ENCODE assay signal across 1 cellular context in the genomic region with DNA sequence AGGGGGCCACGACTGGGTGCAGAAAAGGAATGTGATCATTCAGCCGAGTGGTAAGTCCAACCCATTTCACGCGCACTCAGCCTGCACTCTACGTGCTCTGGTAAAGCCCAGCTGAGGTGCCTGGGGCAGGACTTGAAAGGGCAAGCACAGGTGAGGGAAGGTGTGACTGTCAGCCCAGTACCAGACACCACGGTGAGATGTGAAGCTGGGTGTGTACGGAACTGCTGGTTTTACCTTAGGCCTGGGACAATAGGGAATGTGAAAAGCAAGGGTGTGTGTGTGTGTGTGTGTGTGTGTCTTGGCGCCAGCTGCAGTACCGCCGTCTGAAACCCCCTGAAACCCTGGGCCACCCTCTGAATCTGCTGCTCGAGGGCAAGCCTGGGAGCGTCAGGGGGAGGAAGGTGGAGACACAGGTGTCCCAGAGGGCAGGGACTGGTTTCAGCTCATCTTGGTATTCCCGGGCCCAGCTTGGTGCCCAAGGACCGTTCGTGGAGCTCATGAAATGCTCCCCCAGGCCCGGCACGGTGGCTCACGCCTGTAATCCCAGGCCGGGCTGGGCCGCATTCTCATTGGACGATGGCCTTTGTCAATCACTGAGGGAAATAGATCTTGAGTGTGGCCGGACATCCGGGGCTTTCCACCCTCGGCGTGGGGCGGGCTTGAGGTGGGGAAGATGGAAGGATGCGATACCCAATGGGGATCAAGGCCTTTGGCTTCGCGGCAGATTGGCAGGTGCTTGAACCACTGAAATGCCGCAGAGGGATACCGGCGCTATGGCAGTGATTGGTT.
TF ChIP-seq lines count a peak whose summit lies in the region.

No MANE protein-coding gene starts in this region.

TF ChIP-seq in GM12878, 131 proteins besides CTCF, POLR2A, EP300 and RAD21 (continued from another document and continues in another):
- TF ChIP-seq, protein P1, sequence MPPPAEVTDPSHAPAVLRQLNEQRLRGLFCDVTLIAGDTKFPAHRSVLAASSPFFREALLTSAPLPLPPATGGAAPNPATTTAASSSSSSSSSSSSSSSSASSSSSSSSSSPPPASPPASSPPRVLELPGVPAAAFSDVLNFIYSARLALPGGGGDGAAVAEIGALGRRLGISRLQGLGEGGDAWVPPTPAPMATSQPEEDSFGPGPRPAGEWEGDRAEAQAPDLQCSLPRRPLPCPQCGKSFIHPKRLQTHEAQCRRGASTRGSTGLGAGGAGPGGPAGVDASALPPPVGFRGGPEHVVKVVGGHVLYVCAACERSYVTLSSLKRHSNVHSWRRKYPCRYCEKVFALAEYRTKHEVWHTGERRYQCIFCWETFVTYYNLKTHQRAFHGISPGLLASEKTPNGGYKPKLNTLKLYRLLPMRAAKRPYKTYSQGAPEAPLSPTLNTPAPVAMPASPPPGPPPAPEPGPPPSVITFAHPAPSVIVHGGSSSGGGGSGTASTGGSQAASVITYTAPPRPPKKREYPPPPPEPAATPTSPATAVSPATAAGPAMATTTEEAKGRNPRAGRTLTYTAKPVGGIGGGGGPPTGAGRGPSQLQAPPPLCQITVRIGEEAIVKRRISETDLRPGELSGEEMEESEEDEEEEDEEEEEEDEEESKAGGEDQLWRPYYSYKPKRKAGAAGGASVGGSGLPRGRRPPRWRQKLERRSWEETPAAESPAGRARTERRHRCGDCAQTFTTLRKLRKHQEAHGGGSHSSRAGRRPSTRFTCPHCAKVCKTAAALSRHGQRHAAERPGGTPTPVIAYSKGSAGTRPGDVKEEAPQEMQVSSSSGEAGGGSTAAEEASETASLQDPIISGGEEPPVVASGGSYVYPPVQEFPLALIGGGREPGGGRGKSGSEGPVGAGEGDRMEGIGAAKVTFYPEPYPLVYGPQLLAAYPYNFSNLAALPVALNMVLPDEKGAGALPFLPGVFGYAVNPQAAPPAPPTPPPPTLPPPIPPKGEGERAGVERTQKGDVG (CRISPR knock-in tag; IDR thresholded peaks at IDR 0.05), result no peak
- no peak for TF ChIP-seq CBX5 (IDR thresholded peaks at IDR 0.05; ENCODE audit: low read depth)
- TF ChIP-seq, protein P2, sequence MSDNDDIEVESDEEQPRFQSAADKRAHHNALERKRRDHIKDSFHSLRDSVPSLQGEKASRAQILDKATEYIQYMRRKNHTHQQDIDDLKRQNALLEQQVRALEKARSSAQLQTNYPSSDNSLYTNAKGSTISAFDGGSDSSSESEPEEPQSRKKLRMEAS (IDR thresholded peaks at IDR 0.05; ENCODE audit: low read depth, low read length), result no peak
- no peak for TF ChIP-seq YY1 (IDR thresholded peaks at IDR 0.05; ENCODE audit: low read depth, low read length)
- TF ChIP-seq SREBF2 (IDR thresholded peaks at IDR 0.05; ENCODE audit: low read length), result no peak
- TF ChIP-seq, protein P3, sequence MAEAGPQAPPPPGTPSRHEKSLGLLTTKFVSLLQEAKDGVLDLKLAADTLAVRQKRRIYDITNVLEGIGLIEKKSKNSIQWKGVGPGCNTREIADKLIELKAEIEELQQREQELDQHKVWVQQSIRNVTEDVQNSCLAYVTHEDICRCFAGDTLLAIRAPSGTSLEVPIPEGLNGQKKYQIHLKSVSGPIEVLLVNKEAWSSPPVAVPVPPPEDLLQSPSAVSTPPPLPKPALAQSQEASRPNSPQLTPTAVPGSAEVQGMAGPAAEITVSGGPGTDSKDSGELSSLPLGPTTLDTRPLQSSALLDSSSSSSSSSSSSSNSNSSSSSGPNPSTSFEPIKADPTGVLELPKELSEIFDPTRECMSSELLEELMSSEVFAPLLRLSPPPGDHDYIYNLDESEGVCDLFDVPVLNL (IDR thresholded peaks at IDR 0.05; ENCODE audit: low read depth, low read length), result no peak
- TF ChIP-seq POLR2AphosphoS5 (IDR thresholded peaks at IDR 0.05; ENCODE audit: low read length), result no peak
- TF ChIP-seq JUND (IDR thresholded peaks at IDR 0.05; ENCODE audit: low read depth, low read length), result no peak
- TF ChIP-seq HDAC6 (IDR thresholded peaks at IDR 0.05; ENCODE audit: unreplicated experiment), result no peak
- TF ChIP-seq, protein P4, sequence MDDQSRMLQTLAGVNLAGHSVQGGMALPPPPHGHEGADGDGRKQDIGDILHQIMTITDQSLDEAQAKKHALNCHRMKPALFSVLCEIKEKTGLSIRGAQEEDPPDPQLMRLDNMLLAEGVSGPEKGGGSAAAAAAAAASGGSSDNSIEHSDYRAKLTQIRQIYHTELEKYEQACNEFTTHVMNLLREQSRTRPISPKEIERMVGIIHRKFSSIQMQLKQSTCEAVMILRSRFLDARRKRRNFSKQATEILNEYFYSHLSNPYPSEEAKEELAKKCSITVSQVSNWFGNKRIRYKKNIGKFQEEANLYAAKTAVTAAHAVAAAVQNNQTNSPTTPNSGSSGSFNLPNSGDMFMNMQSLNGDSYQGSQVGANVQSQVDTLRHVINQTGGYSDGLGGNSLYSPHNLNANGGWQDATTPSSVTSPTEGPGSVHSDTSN (IDR thresholded peaks at IDR 0.05; ENCODE audit: insufficient replicate concordance, low read depth, low read length), result peak; percentile 100
- no peak for TF ChIP-seq PAX8 (IDR thresholded peaks at IDR 0.05)
- TF ChIP-seq RELA (IDR thresholded peaks at IDR 0.05; ENCODE audit: borderline replicate concordance, partially characterized antibody), result no peak
- TF ChIP-seq STAT1 (conservative IDR thresholded peaks at IDR 0.05), result no peak
- TF ChIP-seq, protein P5, sequence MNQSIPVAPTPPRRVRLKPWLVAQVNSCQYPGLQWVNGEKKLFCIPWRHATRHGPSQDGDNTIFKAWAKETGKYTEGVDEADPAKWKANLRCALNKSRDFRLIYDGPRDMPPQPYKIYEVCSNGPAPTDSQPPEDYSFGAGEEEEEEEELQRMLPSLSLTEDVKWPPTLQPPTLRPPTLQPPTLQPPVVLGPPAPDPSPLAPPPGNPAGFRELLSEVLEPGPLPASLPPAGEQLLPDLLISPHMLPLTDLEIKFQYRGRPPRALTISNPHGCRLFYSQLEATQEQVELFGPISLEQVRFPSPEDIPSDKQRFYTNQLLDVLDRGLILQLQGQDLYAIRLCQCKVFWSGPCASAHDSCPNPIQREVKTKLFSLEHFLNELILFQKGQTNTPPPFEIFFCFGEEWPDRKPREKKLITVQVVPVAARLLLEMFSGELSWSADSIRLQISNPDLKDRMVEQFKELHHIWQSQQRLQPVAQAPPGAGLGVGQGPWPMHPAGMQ (IDR thresholded peaks at IDR 0.05; ENCODE audit: borderline replicate concordance), result no peak
- TF ChIP-seq ZNF274 (IDR thresholded peaks at IDR 0.05; ENCODE audit: insufficient read depth, insufficient read length), result no peak
- TF ChIP-seq FOXM1 (IDR thresholded peaks at IDR 0.05; ENCODE audit: low read depth, low read length), result no peak
- TF ChIP-seq, protein P6, sequence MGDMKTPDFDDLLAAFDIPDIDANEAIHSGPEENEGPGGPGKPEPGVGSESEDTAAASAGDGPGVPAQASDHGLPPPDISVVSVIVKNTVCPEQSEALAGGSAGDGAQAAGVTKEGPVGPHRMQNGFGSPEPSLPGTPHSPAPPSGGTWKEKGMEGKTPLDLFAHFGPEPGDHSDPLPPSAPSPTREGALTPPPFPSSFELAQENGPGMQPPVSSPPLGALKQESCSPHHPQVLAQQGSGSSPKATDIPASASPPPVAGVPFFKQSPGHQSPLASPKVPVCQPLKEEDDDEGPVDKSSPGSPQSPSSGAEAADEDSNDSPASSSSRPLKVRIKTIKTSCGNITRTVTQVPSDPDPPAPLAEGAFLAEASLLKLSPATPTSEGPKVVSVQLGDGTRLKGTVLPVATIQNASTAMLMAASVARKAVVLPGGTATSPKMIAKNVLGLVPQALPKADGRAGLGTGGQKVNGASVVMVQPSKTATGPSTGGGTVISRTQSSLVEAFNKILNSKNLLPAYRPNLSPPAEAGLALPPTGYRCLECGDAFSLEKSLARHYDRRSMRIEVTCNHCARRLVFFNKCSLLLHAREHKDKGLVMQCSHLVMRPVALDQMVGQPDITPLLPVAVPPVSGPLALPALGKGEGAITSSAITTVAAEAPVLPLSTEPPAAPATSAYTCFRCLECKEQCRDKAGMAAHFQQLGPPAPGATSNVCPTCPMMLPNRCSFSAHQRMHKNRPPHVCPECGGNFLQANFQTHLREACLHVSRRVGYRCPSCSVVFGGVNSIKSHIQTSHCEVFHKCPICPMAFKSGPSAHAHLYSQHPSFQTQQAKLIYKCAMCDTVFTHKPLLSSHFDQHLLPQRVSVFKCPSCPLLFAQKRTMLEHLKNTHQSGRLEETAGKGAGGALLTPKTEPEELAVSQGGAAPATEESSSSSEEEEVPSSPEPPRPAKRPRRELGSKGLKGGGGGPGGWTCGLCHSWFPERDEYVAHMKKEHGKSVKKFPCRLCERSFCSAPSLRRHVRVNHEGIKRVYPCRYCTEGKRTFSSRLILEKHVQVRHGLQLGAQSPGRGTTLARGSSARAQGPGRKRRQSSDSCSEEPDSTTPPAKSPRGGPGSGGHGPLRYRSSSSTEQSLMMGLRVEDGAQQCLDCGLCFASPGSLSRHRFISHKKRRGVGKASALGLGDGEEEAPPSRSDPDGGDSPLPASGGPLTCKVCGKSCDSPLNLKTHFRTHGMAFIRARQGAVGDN (IDR thresholded peaks at IDR 0.05), result no peak; the same call in 1 of the 2 replicates
- TF ChIP-seq CHD2 (IDR thresholded peaks at IDR 0.05; ENCODE audit: borderline replicate concordance, low read depth, low read length), result peak; percentile 98
- TF ChIP-seq TCF12 (IDR thresholded peaks at IDR 0.05; ENCODE audit: low read depth, low read length), result no peak
- TF ChIP-seq, protein P7, sequence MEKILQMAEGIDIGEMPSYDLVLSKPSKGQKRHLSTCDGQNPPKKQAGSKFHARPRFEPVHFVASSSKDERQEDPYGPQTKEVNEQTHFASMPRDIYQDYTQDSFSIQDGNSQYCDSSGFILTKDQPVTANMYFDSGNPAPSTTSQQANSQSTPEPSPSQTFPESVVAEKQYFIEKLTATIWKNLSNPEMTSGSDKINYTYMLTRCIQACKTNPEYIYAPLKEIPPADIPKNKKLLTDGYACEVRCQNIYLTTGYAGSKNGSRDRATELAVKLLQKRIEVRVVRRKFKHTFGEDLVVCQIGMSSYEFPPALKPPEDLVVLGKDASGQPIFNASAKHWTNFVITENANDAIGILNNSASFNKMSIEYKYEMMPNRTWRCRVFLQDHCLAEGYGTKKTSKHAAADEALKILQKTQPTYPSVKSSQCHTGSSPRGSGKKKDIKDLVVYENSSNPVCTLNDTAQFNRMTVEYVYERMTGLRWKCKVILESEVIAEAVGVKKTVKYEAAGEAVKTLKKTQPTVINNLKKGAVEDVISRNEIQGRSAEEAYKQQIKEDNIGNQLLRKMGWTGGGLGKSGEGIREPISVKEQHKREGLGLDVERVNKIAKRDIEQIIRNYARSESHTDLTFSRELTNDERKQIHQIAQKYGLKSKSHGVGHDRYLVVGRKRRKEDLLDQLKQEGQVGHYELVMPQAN (conservative IDR thresholded peaks at IDR 0.05), result no peak
- TF ChIP-seq TCF3 (IDR thresholded peaks at IDR 0.05; ENCODE audit: borderline replicate concordance, insufficient read depth, low read depth, low read length), result no peak
- no peak for TF ChIP-seq ESRRA (IDR thresholded peaks at IDR 0.05; ENCODE audit: low read length)
- no peak for TF ChIP-seq PML (IDR thresholded peaks at IDR 0.05; ENCODE audit: low read length)
- TF ChIP-seq, protein P8, sequence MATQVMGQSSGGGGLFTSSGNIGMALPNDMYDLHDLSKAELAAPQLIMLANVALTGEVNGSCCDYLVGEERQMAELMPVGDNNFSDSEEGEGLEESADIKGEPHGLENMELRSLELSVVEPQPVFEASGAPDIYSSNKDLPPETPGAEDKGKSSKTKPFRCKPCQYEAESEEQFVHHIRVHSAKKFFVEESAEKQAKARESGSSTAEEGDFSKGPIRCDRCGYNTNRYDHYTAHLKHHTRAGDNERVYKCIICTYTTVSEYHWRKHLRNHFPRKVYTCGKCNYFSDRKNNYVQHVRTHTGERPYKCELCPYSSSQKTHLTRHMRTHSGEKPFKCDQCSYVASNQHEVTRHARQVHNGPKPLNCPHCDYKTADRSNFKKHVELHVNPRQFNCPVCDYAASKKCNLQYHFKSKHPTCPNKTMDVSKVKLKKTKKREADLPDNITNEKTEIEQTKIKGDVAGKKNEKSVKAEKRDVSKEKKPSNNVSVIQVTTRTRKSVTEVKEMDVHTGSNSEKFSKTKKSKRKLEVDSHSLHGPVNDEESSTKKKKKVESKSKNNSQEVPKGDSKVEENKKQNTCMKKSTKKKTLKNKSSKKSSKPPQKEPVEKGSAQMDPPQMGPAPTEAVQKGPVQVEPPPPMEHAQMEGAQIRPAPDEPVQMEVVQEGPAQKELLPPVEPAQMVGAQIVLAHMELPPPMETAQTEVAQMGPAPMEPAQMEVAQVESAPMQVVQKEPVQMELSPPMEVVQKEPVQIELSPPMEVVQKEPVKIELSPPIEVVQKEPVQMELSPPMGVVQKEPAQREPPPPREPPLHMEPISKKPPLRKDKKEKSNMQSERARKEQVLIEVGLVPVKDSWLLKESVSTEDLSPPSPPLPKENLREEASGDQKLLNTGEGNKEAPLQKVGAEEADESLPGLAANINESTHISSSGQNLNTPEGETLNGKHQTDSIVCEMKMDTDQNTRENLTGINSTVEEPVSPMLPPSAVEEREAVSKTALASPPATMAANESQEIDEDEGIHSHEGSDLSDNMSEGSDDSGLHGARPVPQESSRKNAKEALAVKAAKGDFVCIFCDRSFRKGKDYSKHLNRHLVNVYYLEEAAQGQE (IDR thresholded peaks at IDR 0.05; ENCODE audit: low read depth, low read length), result no peak
- peak; percentile 100 for TF ChIP-seq SP1 (IDR thresholded peaks at IDR 0.05; ENCODE audit: low read depth, low read length)
- TF ChIP-seq MEF2A (IDR thresholded peaks at IDR 0.05; ENCODE audit: insufficient read depth, low read depth, low read length), result no peak
- TF ChIP-seq SMAD1 (IDR thresholded peaks at IDR 0.05; ENCODE audit: low read depth, partially characterized antibody), result no peak
- TF ChIP-seq GATAD2B (conservative IDR thresholded peaks at IDR 0.05; ENCODE audit: low read depth), result no peak
- no peak for TF ChIP-seq SMC3 (IDR thresholded peaks at IDR 0.05; ENCODE audit: borderline replicate concordance, low read length)
- TF ChIP-seq ASH2L (IDR thresholded peaks at IDR 0.05; ENCODE audit: borderline replicate concordance, low read depth), result no peak
- peak; percentile 39; the same call in 1 of the 2 replicates for TF ChIP-seq PAX5 (IDR thresholded peaks at IDR 0.05; ENCODE audit: borderline replicate concordance, low read depth, low read length)
- TF ChIP-seq ZBED1 (IDR thresholded peaks at IDR 0.05; ENCODE audit: borderline replicate concordance), result no peak
- peak; percentile 82; the same call in 1 of the 2 replicates for TF ChIP-seq CREB1 (IDR thresholded peaks at IDR 0.05; ENCODE audit: low read depth)
- no peak for TF ChIP-seq ETV6 (conservative IDR thresholded peaks at IDR 0.05 in 1 of 2, IDR thresholded peaks at IDR 0.05 in 1 of 2; ENCODE audit: borderline replicate concordance in 1 of 2, low read depth in 1 of 2)
- no peak for TF ChIP-seq BACH1 (IDR thresholded peaks at IDR 0.05; ENCODE audit: borderline replicate concordance)
- TF ChIP-seq RBBP5 (conservative IDR thresholded peaks at IDR 0.05), result no peak
- no peak for TF ChIP-seq WRNIP1 (IDR thresholded peaks at IDR 0.05; ENCODE audit: borderline replicate concordance, low read depth, low read length)
- no peak for TF ChIP-seq ZNF217 (IDR thresholded peaks at IDR 0.05)
- TF ChIP-seq KLF5 (IDR thresholded peaks at IDR 0.05; ENCODE audit: partially characterized antibody), result peak; percentile 96
